Comparison of ENCODE assay signal across 21 cellular contexts in genomic region chr1:61496501-61496900, GRCh38.
A peak's percentile ranks its signal among the peaks of the same experiment; 100 is the strongest.
DNase-seq lines count a peak whose midpoint lies in the region; ATAC-seq and TF ChIP-seq lines count a peak whose summit lies in the region.
"Had no signal": no experiment of that assay in that cellular context is flagged by ENCODE, and none has a peak within 500 bp of the region (broad histone marks: within the 10 kb centered on the region; RNA-seq: fewer than 3 reads in every experiment).

No MANE protein-coding gene starts in this region.

- ATAC-seq in right cardiac atrium (peak; percentile 72 to 79), HG03025 (IDR thresholded peaks at IDR 0.05; ENCODE audit: low FRiP score, unreplicated experiment) (no peak), GM18517 (IDR thresholded peaks at IDR 0.05; ENCODE audit: unreplicated experiment) (no peak)
- ATAC-seq: activated CD4-positive, CD25-positive, alpha-beta regulatory T cell treated with anti-CD3 and anti-CD28 coated beads, Interleukin-2, amount 50 U/mL, for 24 hours; activated CD8-positive, alpha-beta memory T cell treated with anti-CD3 and anti-CD28 coated beads, Interleukin-2, amount 10 ng/mL, durations not matched to agents 7 days and 5 days; activated T-helper 17 cell treated with anti-CD3 and anti-CD28 coated beads, Interleukin-2, amount 50 U/mL, for 72 hours; CD8-positive, alpha-beta T cell; gastroesophageal sphincter; stimulated activated naive CD8-positive, alpha-beta T cell treated with anti-CD3 and anti-CD28 coated beads, Interleukin-15, amount 100 ng/mL, for 72 hours had no signal

- WGBS in right cardiac atrium: 44% methylated on average over 4 of the region's 4 CpGs
- 25% methylated on average over 4 of the region's 4 CpGs for WGBS in prostate gland

- no peaks in the 10 kb centered on the region for H3K9me3 ChIP-seq in right cardiac atrium (ENCODE audit: control insufficient read depth, low read length)
- no peaks in the 10 kb centered on the region for H3K9me3 ChIP-seq in prostate gland
- H3K9me3 ChIP-seq: gastroesophageal sphincter, SK-N-SH had no signal

- TF ChIP-seq POLR2A in prostate gland (IDR thresholded peaks at IDR 0.05): no peak

- H3K4me1 ChIP-seq in right cardiac atrium (ENCODE audit: control insufficient read depth, insufficient read depth, low read length): peaks cover 4% of the 10 kb centered on the region
- H3K4me1 ChIP-seq in prostate gland (replicated peaks): no peaks in the 10 kb centered on the region

- no peaks in the 10 kb centered on the region for H3K27me3 ChIP-seq in right cardiac atrium (ENCODE audit: control insufficient read depth, insufficient read depth)
- H3K27me3 ChIP-seq in prostate gland (replicated peaks; ENCODE audit: insufficient read depth): no peaks in the 10 kb centered on the region
- H3K27me3 ChIP-seq: gastroesophageal sphincter had no signal

- intact Hi-C loops in right cardiac atrium (cut with DNase I): no loop called here
- intact Hi-C loops in prostate gland (cut with DNase I): no loop called here

- no peaks in the 10 kb centered on the region for H3K36me3 ChIP-seq in prostate gland
- H3K36me3 ChIP-seq: gastroesophageal sphincter had no signal

- no peak overlapping the region for H3K27ac ChIP-seq in right cardiac atrium (ENCODE audit: low read length)
- H3K27ac ChIP-seq in prostate gland: no peak overlapping the region
- H3K27ac ChIP-seq: gastroesophageal sphincter had no signal

- DNase-seq in COLO829 (ENCODE audit: low spot score): peak; percentile 57
- peak; percentile 91 for DNase-seq in NCI-H226
- peak; percentile 14 for DNase-seq in choroid plexus epithelial cell (ENCODE audit: low read depth)
- no peak for DNase-seq in right cardiac atrium
- no peak for DNase-seq in prostate gland (ENCODE audit: low spot score)
- no peak for DNase-seq in RPMI8226
- DNase-seq: activated CD8-positive, alpha-beta memory T cell treated with anti-CD3 and anti-CD28 coated beads, Interleukin-2, amount 10 ng/mL, durations not matched to agents 7 days and 5 days; CD8-positive, alpha-beta T cell; H7; NCI-H2107; NCI-H526; occipital lobe; SK-N-SH; stimulated activated CD4-positive, alpha-beta T cell treated with anti-CD3 and anti-CD28 coated beads, Interleukin-1b, Interleukin-23, amount 100 ng/mL, for 48 hours; stimulated activated naive CD8-positive, alpha-beta T cell treated with anti-CD3 and anti-CD28 coated beads, Interleukin-15, amount 100 ng/mL, for 72 hours; T-helper 9 cell had no signal

- TF ChIP-seq CTCF in choroid plexus epithelial cell (conservative IDR thresholded peaks at IDR 0.05; ENCODE audit: low read depth, low read length) (no peak), prostate gland (IDR thresholded peaks at IDR 0.05) (no peak)

- no peak overlapping the region for H3K4me3 ChIP-seq in choroid plexus epithelial cell (ENCODE audit: low read depth, low read length)
- H3K4me3 ChIP-seq in right cardiac atrium (ENCODE audit: low read length): no peak overlapping the region
- no peak overlapping the region for H3K4me3 ChIP-seq in prostate gland
- H3K4me3 ChIP-seq: gastroesophageal sphincter had no signal

Comparison
In these comparisons a context has a peak if more than half of its experiments do, and no peak if none do; other contexts are left out.
1. DNase-seq: peak in COLO829 (single experiment), NCI-H226 (single experiment) and choroid plexus epithelial cell (single experiment); none in right cardiac atrium (0 of 3), prostate gland (single experiment) and RPMI8226 (single experiment).
2. ATAC-seq: peak in right cardiac atrium (2 of 2); none in HG03025 (single experiment) and GM18517 (single experiment).